8 cellular contexts compared by ENCODE assay signal in genomic region chr17:4144411-4144747, GRCh38. TPM values are rescaled to one million over a fixed set of nuclear protein-coding genes. Genes with fewer than 3 reads are reported as not detected.
A peak's percentile ranks its signal among the peaks of the same experiment; 100 is the strongest.
DNase-seq lines count a peak whose midpoint lies in the region; ATAC-seq, FAIRE-seq and TF ChIP-seq lines count a peak whose summit lies in the region.

No MANE protein-coding gene starts in this region.

- H3K14ac ChIP-seq in H9 (ENCODE audit: insufficient read depth, low read length): no peak overlapping the region

- H3K79me1 ChIP-seq in H9 (ENCODE audit: insufficient read depth, low read depth, low read length, poor library complexity, severe bottlenecking): no peaks in the 10 kb centered on the region

- TF ChIP-seq CTCF in H9 (conservative IDR thresholded peaks at IDR 0.05): no peak
- TF ChIP-seq CTCF in WTC11 (IDR thresholded peaks at IDR 0.05): no peak

- H3K18ac ChIP-seq in H9 (ENCODE audit: insufficient read length, low read depth, low read length): no peak overlapping the region

- CTCF ChIA-PET in WTC11 (lab: Charles Lee): interaction anchor here (1.4 to 2.3 kb wide), 7 partner anchors 12 to 301 kb away, joined by 3 to 14 read pairs (median 5); no protein-coding TSS in a partner anchor

- H2BK15ac ChIP-seq in H9 (ENCODE audit: low read depth, low read length): no peak overlapping the region

- DNase-seq in H9: no peak
- DNase-seq in WTC11 (ENCODE audit: low spot score): no peak
- no peak for DNase-seq in right cardiac atrium
- DNase-seq in small intestine: peak; percentile 91
- DNase-seq in posterior cingulate gyrus: no peak
- DNase-seq in Kasumi-1 (lab: John Stamatoyannopoulos, UW): no peak

- H3K27me3 Mint-ChIP-seq in H9 (ENCODE audit: low read depth) (no peaks in the 10 kb centered on the region; the same call in 1 of the 2 replicates), WTC11 (ENCODE audit: low read depth) (no peaks in the 10 kb centered on the region)

- H3K9me3 Mint-ChIP-seq in H9 (no peaks in the 10 kb centered on the region; a peak in 1 of 5 replicates), WTC11 (no peaks in the 10 kb centered on the region)

- H3K27ac Mint-ChIP-seq in H9 (peak overlapping the region; percentile 99 to 100 (median 100); a peak in 5 of 7 replicates), WTC11 (peak overlapping the region; percentile 100)

- H4K91ac ChIP-seq in H9 (ENCODE audit: insufficient read length, low read depth, low read length): no peak overlapping the region

- H3K56ac ChIP-seq in H9 (ENCODE audit: insufficient read length, low read depth, low read length): no peak overlapping the region

- H2BK5ac ChIP-seq in H9 (ENCODE audit: insufficient read length, low read length): no peak overlapping the region

- no peak overlapping the region for H4K8ac ChIP-seq in H9 (replicated peaks; ENCODE audit: insufficient read length, low read depth, low read length)

- H2AK5ac ChIP-seq in H9 (ENCODE audit: insufficient read length, low read length): no peak overlapping the region

- intact Hi-C loops in right cardiac atrium (cut with DNase I): no loop called here
- intact Hi-C loops in posterior cingulate gyrus (cut with DNase I): loop anchor here (5.0 kb wide), 1 partner anchor 42 kb away; no protein-coding TSS in a partner anchor

- POLR2A ChIA-PET in WTC11 (lab: Charles Lee): interaction anchor here (1.3 to 2.6 kb wide), 4 partner anchors 9 to 268 kb away, joined by 4 to 10 read pairs (median 6); no protein-coding TSS in a partner anchor

- H2BK12ac ChIP-seq in H9 (ENCODE audit: insufficient read length, low read depth, low read length): no peak overlapping the region

- H3K36me3 Mint-ChIP-seq in H9 (ENCODE audit: insufficient read depth in 1 of 3, low read depth in 3 of 3) (peaks cover 0 to 1% (median 0%) of the 10 kb centered on the region in 3 experiments; a peak in 1 of 7 replicates), WTC11 (no peaks in the 10 kb centered on the region)

- H3K4me1 Mint-ChIP-seq in H9: peaks cover 16% of the 10 kb centered on the region in 2 experiments
- peaks cover 13% of the 10 kb centered on the region for H3K4me1 Mint-ChIP-seq in WTC11

- H3K4me1 ChIP-seq in H9 (ENCODE audit: insufficient read depth, low read length): no peaks in the 10 kb centered on the region
- H3K4me1 ChIP-seq in right cardiac atrium (ENCODE audit: control insufficient read depth, insufficient read depth, low read length): peaks cover 4% of the 10 kb centered on the region
- H3K4me1 ChIP-seq in small intestine (ENCODE audit: control insufficient read depth in 2 of 2, insufficient read depth in 1 of 2, low read depth in 1 of 2, low read length in 1 of 2): peaks cover 0 to 3% of the 10 kb centered on the region in 2 donors

- no peak overlapping the region for H2BK120ac ChIP-seq in H9 (ENCODE audit: low read depth, low read length, poor library complexity, severe bottlenecking)

- no peak overlapping the region for H3K4ac ChIP-seq in H9 (ENCODE audit: low read depth, low read length)

- no CpG with 5 or more reads among the region's 3 CpGs for WGBS in H9 (ENCODE audit: extremely low coverage, insufficient read length, low lambda C conversion rate)
- WGBS in right cardiac atrium: 65% methylated on average over 3 of the region's 3 CpGs
- WGBS in small intestine, 3 donors: 15 to 53% (median 40%) methylated on average over 3 of the region's 3 CpGs

- H2BK20ac ChIP-seq in H9 (ENCODE audit: low read depth, low read length, poor library complexity, severe bottlenecking): no peak overlapping the region

- H4K5ac ChIP-seq in H9 (ENCODE audit: insufficient read length, low read depth, low read length): no peak overlapping the region

- H3K9me3 ChIP-seq in H9 (ENCODE audit: control insufficient read depth, low read depth, low read length): no peaks in the 10 kb centered on the region
- H3K9me3 ChIP-seq in right cardiac atrium (ENCODE audit: control insufficient read depth, low read length): no peaks in the 10 kb centered on the region
- H3K9me3 ChIP-seq in small intestine (ENCODE audit: control insufficient read depth, low read depth): no peaks in the 10 kb centered on the region

- H3K27me3 ChIP-seq in H9 (ENCODE audit: insufficient read depth, low read length) (no peaks in the 10 kb centered on the region), right cardiac atrium (ENCODE audit: control insufficient read depth, insufficient read depth) (no peaks in the 10 kb centered on the region), small intestine (ENCODE audit: control insufficient read depth in 2 of 2, insufficient read depth in 2 of 2, low read length in 2 of 2) (no peaks in the 10 kb centered on the region)

- H3K36me3 ChIP-seq in small intestine (ENCODE audit: control insufficient read depth in 2 of 2, insufficient read depth in 2 of 2, low read length in 2 of 2): no peaks in the 10 kb centered on the region

- H3K23me2 ChIP-seq in H9 (ENCODE audit: insufficient read length, low read depth, low read length, poor library complexity, severe bottlenecking): peaks cover 6% of the 10 kb centered on the region

- no peak overlapping the region for H2AFZ ChIP-seq in H9 (ENCODE audit: low read length)

- peak overlapping the region; percentile 72 for H3K4me2 ChIP-seq in H9 (ENCODE audit: insufficient read depth, insufficient read length, low read length)

- no peak for ATAC-seq in WTC11
- ATAC-seq in right cardiac atrium: no peak
- ATAC-seq in GM21447 (IDR thresholded peaks at IDR 0.05; ENCODE audit: unreplicated experiment): no peak
- ATAC-seq in HG03571 (IDR thresholded peaks at IDR 0.05; ENCODE audit: unreplicated experiment): no peak

- H3T11ph ChIP-seq in H9 (ENCODE audit: low read length): no peak overlapping the region

- no peaks in the 10 kb centered on the region for H4K20me1 ChIP-seq in H9 (ENCODE audit: control insufficient read depth, insufficient read depth, insufficient read length)

- peak overlapping the region; percentile 89 for H3K9ac ChIP-seq in H9 (ENCODE audit: extremely low read depth, insufficient read length, low read length)

- peak overlapping the region; percentile 78 for H3K4me3 ChIP-seq in right cardiac atrium (ENCODE audit: low read length)
- peak overlapping the region in 1 of 2 donors; percentile 100 for H3K4me3 ChIP-seq in small intestine (ENCODE audit: low read depth in 1 of 2, low read length in 2 of 2)

- H3K4me3 Mint-ChIP-seq in H9 (peak overlapping the region; percentile 92 to 98), WTC11 (peak overlapping the region; percentile 97)

- H3K27ac ChIP-seq in H9 (ENCODE audit: insufficient read length, low read depth, low read length): no peak overlapping the region
- H3K27ac ChIP-seq in right cardiac atrium (ENCODE audit: low read length): peak overlapping the region; percentile 99
- H3K27ac ChIP-seq in small intestine (ENCODE audit: low read depth in 1 of 2, low read length in 1 of 2): peak overlapping the region; percentile 93 to 98

- no peak overlapping the region for H3K23ac ChIP-seq in H9 (ENCODE audit: insufficient read length, low read depth, low read length)

- no peak for FAIRE-seq in small intestine (lab: Jason Lieb, UNC)

- no peaks in the 10 kb centered on the region for H3K79me2 ChIP-seq in H9 (ENCODE audit: insufficient read depth, low read length)

TF ChIP-seq in WTC11, 78 proteins besides CTCF, POLR2A, EP300 and RAD21 (continues in another document):
- no peak for TF ChIP-seq E2F5 (CRISPR knock-in tag; IDR thresholded peaks at IDR 0.05)
- no peak for TF ChIP-seq ZNF232 (CRISPR knock-in tag; IDR thresholded peaks at IDR 0.05)
- TF ChIP-seq ETV6 (CRISPR knock-in tag; IDR thresholded peaks at IDR 0.05): no peak
- TF ChIP-seq KAT7 (CRISPR knock-in tag; IDR thresholded peaks at IDR 0.05; ENCODE audit: borderline replicate concordance): no peak
- no peak for TF ChIP-seq ZNF425 (CRISPR knock-in tag; conservative IDR thresholded peaks at IDR 0.05)
- no peak for TF ChIP-seq CREM (CRISPR knock-in tag; IDR thresholded peaks at IDR 0.05)
- no peak for TF ChIP-seq RORB (CRISPR knock-in tag; IDR thresholded peaks at IDR 0.05)

RNA-seq across cellular contexts. Expression of gene CYB5D2, which starts 1.4 kb away (rescaled TPM):
- total RNA-seq in H9 (2021) (7.8 and 8.4 TPM in 2 replicates), WTC11 (2021) (7.8 to 9.0 TPM (median 8.8 TPM) in 3 replicates), right cardiac atrium (10 to 100 TPM; 11.2 to 17.0 (median 12.8) TPM)
- polyA plus RNA-seq in right cardiac atrium (22.3 TPM), small intestine (10 to 100 TPM; 18.1 to 34.0 (median 33.0) TPM)

RNA-seq across cellular contexts. Expression of gene ZZEF1, which starts 1.5 kb away (rescaled TPM):
- total RNA-seq in H9 (2021): 17.4 and 22.1 TPM in 2 replicates
- 16.3 to 24.1 TPM (median 17.5 TPM) in 3 replicates for total RNA-seq in WTC11 (2021)
- total RNA-seq in right cardiac atrium: 10 to 100 TPM; 29.1 to 37.5 (median 32.7) TPM
- polyA plus RNA-seq in right cardiac atrium: 15.2 TPM
- polyA plus RNA-seq in small intestine: 10 to 100 TPM; 22.4 to 37.3 (median 31.0) TPM
